In the genomic region with DNA sequence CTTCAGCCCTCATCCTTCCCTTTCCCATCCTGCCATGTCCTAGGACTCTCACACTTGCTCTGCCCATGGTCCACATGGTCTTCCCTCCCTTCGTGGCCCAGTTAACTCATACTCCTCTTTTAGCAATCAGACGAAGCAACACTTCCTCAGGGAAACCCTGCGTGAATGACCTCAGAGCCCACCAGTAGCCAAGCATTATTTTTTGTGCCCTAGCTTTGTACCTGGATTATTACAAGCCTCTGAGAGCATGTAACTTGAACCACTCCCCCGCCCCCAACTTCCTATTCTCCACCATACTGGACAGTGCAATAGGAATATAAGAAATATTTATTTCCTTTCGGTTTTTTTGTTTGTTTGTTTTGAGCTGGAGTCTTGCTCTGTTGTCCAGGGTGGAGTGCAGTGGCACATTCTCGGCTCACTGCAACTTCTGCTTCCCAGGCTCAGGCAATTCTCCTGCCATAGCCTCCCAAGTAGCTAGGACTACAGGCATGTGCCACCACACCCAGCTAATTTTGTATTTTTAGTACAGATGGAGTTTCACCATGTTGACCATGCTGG, we compare ENCODE assay signal across 15 cellular contexts. TPM values are rescaled to one million over a fixed set of nuclear protein-coding genes. Genes with fewer than 3 reads are reported as not detected.
DNase-seq lines count a peak whose midpoint lies in the region; ATAC-seq and TF ChIP-seq lines count a peak whose summit lies in the region.
"Had no signal": no experiment of that assay in that cellular context is flagged by ENCODE, and none has a peak within 500 bp of the region (broad histone marks: within the 10 kb centered on the region; RNA-seq: fewer than 3 reads in every experiment).

No MANE protein-coding gene starts in this region.

- H3K4me3 ChIP-seq in ACC112 (ENCODE audit: low read depth, low read length) (no peak overlapping the region), IMR-90 (ENCODE audit: insufficient read depth, low read depth, low read length) (no peak overlapping the region), neutrophil (ENCODE audit: low read depth in 1 of 2, low read length in 1 of 2) (peak overlapping the region; percentile 96 to 100)

- peak overlapping the region; percentile 9 for H2AK9ac ChIP-seq in IMR-90 (replicated peaks; ENCODE audit: low read depth, low read length, poor library complexity)

- H4K8ac ChIP-seq in IMR-90 (ENCODE audit: low read depth in 2 of 2, low read length in 2 of 2), result no peak overlapping the region

- dilution Hi-C loops in IMR-90 (cut with HindIII; ENCODE audit: low sequenced_read_pairs, unreplicated experiment), result no loop called here

- H3K4ac ChIP-seq in IMR-90 (ENCODE audit: low read depth, low read length), result no peak overlapping the region

- H3K23ac ChIP-seq in IMR-90 (ENCODE audit: low read depth, low read length), result no peak overlapping the region

- POLR2A ChIA-PET in IMR-90 (lab: Charles Lee; ENCODE audit: unreplicated experiment), result no interaction called here

- H3K9ac ChIP-seq in IMR-90 (ENCODE audit: low read depth, low read length), result no peak overlapping the region
- H3K9ac ChIP-seq: KMS-11 had no signal

- peaks cover 25% of the 10 kb centered on the region for H3K4me1 ChIP-seq in ACC112 (ENCODE audit: control insufficient read depth, insufficient read depth, low read length, unreplicated experiment)
- H3K4me1 ChIP-seq in IMR-90 (ENCODE audit: control insufficient read depth, insufficient read depth, low read length), result peaks cover 4% of the 10 kb centered on the region
- peaks cover 63 to 67% of the 10 kb centered on the region in 2 experiments for H3K4me1 ChIP-seq in neutrophil (ENCODE audit: control insufficient read depth in 1 of 2, insufficient read depth in 1 of 2, low read depth in 1 of 2, low read length in 1 of 2)

- H3K14ac ChIP-seq in IMR-90 (replicated peaks; ENCODE audit: low read depth, low read length), result no peak overlapping the region

- H2BK15ac ChIP-seq in IMR-90 (ENCODE audit: low read depth, low read length), result no peak overlapping the region

- H3K56ac ChIP-seq in IMR-90 (ENCODE audit: extremely low read depth, insufficient read depth, low read length), result no peak overlapping the region

- in situ Hi-C loops in IMR-90 (cut with MboI; ENCODE audit: low sequenced_read_pairs), result no loop called here

- peak overlapping the region; percentile 85 for H3K4me3 Mint-ChIP-seq in dendritic cell treated with granulocyte-macrophage colony-stimulating factor and Interleukin-4, amounts not matched to agents 40 ng/mL and 50 ng/mL, for 4 days

- H3K27ac Mint-ChIP-seq in dendritic cell treated with granulocyte-macrophage colony-stimulating factor and Interleukin-4, amounts not matched to agents 40 ng/mL and 50 ng/mL, for 4 days, result peak overlapping the region; percentile 89
- H3K27ac Mint-ChIP-seq: effector memory CD8-positive, alpha-beta T cell had no signal

- no peak for TF ChIP-seq CTCF in IMR-90 (conservative IDR thresholded peaks at IDR 0.05; ENCODE audit: low read depth, low read length)
- no peak for TF ChIP-seq CTCF in neutrophil (IDR thresholded peaks at IDR 0.05)

- H3K36me3 ChIP-seq in ACC112 (ENCODE audit: insufficient read depth, low read length) (no peaks in the 10 kb centered on the region), IMR-90 (ENCODE audit: control insufficient read depth, insufficient read depth, low read length) (no peaks in the 10 kb centered on the region), neutrophil (peaks cover 17% of the 10 kb centered on the region)

- peaks cover 73% of the 10 kb centered on the region for H3K4me1 Mint-ChIP-seq in dendritic cell treated with granulocyte-macrophage colony-stimulating factor and Interleukin-4, amounts not matched to agents 40 ng/mL and 50 ng/mL, for 4 days (ENCODE audit: low read depth)

- H3K27me3 ChIP-seq in ACC112 (ENCODE audit: insufficient read depth, low read length) (no peaks in the 10 kb centered on the region), IMR-90 (ENCODE audit: control insufficient read depth, insufficient read depth, low read length) (no peaks in the 10 kb centered on the region), neutrophil (no peaks in the 10 kb centered on the region)

- CTCF ChIA-PET in IMR-90 (lab: Yijun Ruan, JAX), result no interaction called here

- H3K4me2 ChIP-seq in IMR-90 (ENCODE audit: low read depth, low read length), result no peak overlapping the region
- H3K4me2 ChIP-seq: KMS-11 had no signal

- no TSS peak for BruUV-seq in IMR-90 (replicated peaks; lab: Mats Ljungman, UMichigan)

- peaks cover 19% of the 10 kb centered on the region for H3K79me2 ChIP-seq in ACC112 (ENCODE audit: control insufficient read depth, insufficient read depth, low read length, unreplicated experiment)

- no peak for TF ChIP-seq POLR2A in IMR-90 (IDR thresholded peaks at IDR 0.05; ENCODE audit: low read depth, low read length)

- H3K36me3 Mint-ChIP-seq in dendritic cell treated with granulocyte-macrophage colony-stimulating factor and Interleukin-4, amounts not matched to agents 40 ng/mL and 50 ng/mL, for 4 days (ENCODE audit: low read depth), result peaks cover 51% of the 10 kb centered on the region

- H3K79me1 ChIP-seq in IMR-90 (ENCODE audit: low read depth in 1 of 2, low read length in 2 of 2), result peaks cover 7 to 16% of the 10 kb centered on the region in 2 experiments; a peak in 3 of 4 replicates

- no peaks in the 10 kb centered on the region for H4K20me1 ChIP-seq in IMR-90 (ENCODE audit: insufficient read depth, low read length)

- H3K27me3 Mint-ChIP-seq in dendritic cell treated with granulocyte-macrophage colony-stimulating factor and Interleukin-4, amounts not matched to agents 40 ng/mL and 50 ng/mL, for 4 days, result no peaks in the 10 kb centered on the region
- H3K27me3 Mint-ChIP-seq: effector memory CD8-positive, alpha-beta T cell had no signal

- H2AK5ac ChIP-seq in IMR-90 (ENCODE audit: low read depth, low read length), result peak overlapping the region; percentile 80

- intact Hi-C loops in IMR-90 (cut with micrococcal nuclease), result no loop called here
- intact Hi-C loops in dendritic cell treated with granulocyte-macrophage colony-stimulating factor and Interleukin-4, amounts not matched to agents 40 ng/mL and 50 ng/mL, for 4 days (cut with micrococcal nuclease), result loop anchor here (1.0 to 5.0 kb wide), 2 partner anchors 15 to 344 kb away; no protein-coding TSS in a partner anchor

- no peak overlapping the region for H2BK5ac ChIP-seq in IMR-90 (ENCODE audit: low read depth, low read length, poor library complexity, severe bottlenecking)

- no peaks in the 10 kb centered on the region for H3K9me3 Mint-ChIP-seq in dendritic cell treated with granulocyte-macrophage colony-stimulating factor and Interleukin-4, amounts not matched to agents 40 ng/mL and 50 ng/mL, for 4 days
- H3K9me3 Mint-ChIP-seq: activated naive CD4-positive, alpha-beta T cell treated with anti-CD3 and anti-CD28 coated beads, Interleukin-2, amount 50 U/mL, for 72 hours; effector memory CD8-positive, alpha-beta T cell; T-helper 1 cell treated with Interleukin-12 subunit alpha and Interleukin-12 subunit beta and Interleukin-4 antibody, amounts not matched to agents 30 μg/mL and 1 μg/mL, for 36 hours had no signal

- H2BK20ac ChIP-seq in IMR-90 (ENCODE audit: low read depth, low read length), result 0 out of 2 replicates have a peak overlapping the region, but pooled peaks have one; percentile 21

- H3K9me3 ChIP-seq in IMR-90 (ENCODE audit: control insufficient read depth, insufficient read depth, low read length) (no peaks in the 10 kb centered on the region), neutrophil (no peaks in the 10 kb centered on the region)

- H2AFZ ChIP-seq in ACC112 (ENCODE audit: low read length, unreplicated experiment) (no peak overlapping the region), IMR-90 (replicated peaks; ENCODE audit: low read length, poor library complexity) (peak overlapping the region; percentile 33)

- no peak overlapping the region for H4K91ac ChIP-seq in IMR-90 (ENCODE audit: insufficient read depth, low read depth, low read length)

- no peaks in the 10 kb centered on the region for H3K9me1 ChIP-seq in IMR-90 (ENCODE audit: insufficient read depth, low read length)

- no peak for ATAC-seq in IMR-90 (ENCODE audit: low read depth)
- ATAC-seq in GM21360 (IDR thresholded peaks at IDR 0.05; ENCODE audit: unreplicated experiment), result no peak
- ATAC-seq in left lobe of liver, result no peak
- ATAC-seq: effector memory CD8-positive, alpha-beta T cell had no signal

- WGBS in IMR-90 (ENCODE audit: extremely low coverage in 2 of 2, insufficient read length in 1 of 2), 2 experiments, result 86% methylated on average over 2 of the region's 6 CpGs; no CpG with 5 or more reads in 1 of the 2 experiments

- no peak overlapping the region for H4K5ac ChIP-seq in IMR-90 (ENCODE audit: low read depth, low read length)

- DNase-seq in IMR-90, result no peak
- DNase-seq in left lobe of liver (ENCODE audit: low spot score), result no peak
- DNase-seq in NCI-H2171 treated with DMSO at 0.1 percent for 48 hours (lab: John Stamatoyannopoulos, UW), result no peak
- no peak for DNase-seq in NCI-H2081 treated with DMSO at 0.1 percent for 48 hours (lab: John Stamatoyannopoulos, UW)
- DNase-seq: activated CD4-positive, CD25-positive, alpha-beta regulatory T cell treated with anti-CD3 and anti-CD28 coated beads, Interleukin-2, amount 50 U/mL, for 72 hours; activated CD8-positive, alpha-beta memory T cell treated with anti-CD3 and anti-CD28 coated beads, Interleukin-2, amount 50 U/mL, for 48 hours; effector memory CD8-positive, alpha-beta T cell; NCI-H1417 treated with DMSO at 0.1 percent for 48 hours had no signal

- no peak overlapping the region for H3K18ac ChIP-seq in IMR-90 (ENCODE audit: low read depth, low read length)

- H2BK120ac ChIP-seq in IMR-90 (ENCODE audit: low read depth, low read length), result peak overlapping the region; percentile 66; the same call in 1 of the 2 replicates

- H3K27ac ChIP-seq in ACC112 (ENCODE audit: low read depth, low read length), result peak overlapping the region; percentile 99
- no peak overlapping the region for H3K27ac ChIP-seq in IMR-90 (ENCODE audit: insufficient read depth, low read length)
- H3K27ac ChIP-seq in neutrophil, result peak overlapping the region; percentile 98
- H3K27ac ChIP-seq: KMS-11 had no signal

- no peak for TF ChIP-seq RAD21 in IMR-90 (IDR thresholded peaks at IDR 0.05; ENCODE audit: low read length)

TF ChIP-seq in IMR-90, 13 proteins besides CTCF, POLR2A, EP300 and RAD21 (continues in another document):
- TF ChIP-seq FOS (IDR thresholded peaks at IDR 0.05; ENCODE audit: low read depth, low read length) (no peak), NFE2L2 (IDR thresholded peaks at IDR 0.05; ENCODE audit: low read depth, low read length) (no peak)
- TF ChIP-seq, protein P1, sequence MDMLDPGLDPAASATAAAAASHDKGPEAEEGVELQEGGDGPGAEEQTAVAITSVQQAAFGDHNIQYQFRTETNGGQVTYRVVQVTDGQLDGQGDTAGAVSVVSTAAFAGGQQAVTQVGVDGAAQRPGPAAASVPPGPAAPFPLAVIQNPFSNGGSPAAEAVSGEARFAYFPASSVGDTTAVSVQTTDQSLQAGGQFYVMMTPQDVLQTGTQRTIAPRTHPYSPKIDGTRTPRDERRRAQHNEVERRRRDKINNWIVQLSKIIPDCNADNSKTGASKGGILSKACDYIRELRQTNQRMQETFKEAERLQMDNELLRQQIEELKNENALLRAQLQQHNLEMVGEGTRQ (IDR thresholded peaks at IDR 0.05; ENCODE audit: low read depth, low read length), result no peak

RNA-seq across cellular contexts. Expression of a gene that starts 2.9 kb away (rescaled TPM):
- 6.4 and 6.5 TPM in 2 replicates for total RNA-seq in IMR-90 (2012; rRNA removed)
- polyA plus RNA-seq in IMR-90 (2012; rRNA removed), result 4.3 and 5.1 TPM in 2 replicates
- polyA plus RNA-seq in IMR-90 (2012; cell fraction: cytosol; rRNA removed), result 3.1 and 4.1 TPM in 2 replicates
- 1.9 and 2.9 TPM in 2 replicates for polyA plus RNA-seq in IMR-90 (2012; cell fraction: nucleus; rRNA removed; ENCODE audit: low replicate concordance)
- total RNA-seq in left lobe of liver, result 34.0 TPM

Comparison
In these comparisons a context has a peak if more than half of its experiments do, and no peak if none do; other contexts are left out.
1. H3K4me3 ChIP-seq: peak in neutrophil (2 of 2); none in ACC112 (single experiment) and IMR-90 (single experiment).